In the genomic region with DNA sequence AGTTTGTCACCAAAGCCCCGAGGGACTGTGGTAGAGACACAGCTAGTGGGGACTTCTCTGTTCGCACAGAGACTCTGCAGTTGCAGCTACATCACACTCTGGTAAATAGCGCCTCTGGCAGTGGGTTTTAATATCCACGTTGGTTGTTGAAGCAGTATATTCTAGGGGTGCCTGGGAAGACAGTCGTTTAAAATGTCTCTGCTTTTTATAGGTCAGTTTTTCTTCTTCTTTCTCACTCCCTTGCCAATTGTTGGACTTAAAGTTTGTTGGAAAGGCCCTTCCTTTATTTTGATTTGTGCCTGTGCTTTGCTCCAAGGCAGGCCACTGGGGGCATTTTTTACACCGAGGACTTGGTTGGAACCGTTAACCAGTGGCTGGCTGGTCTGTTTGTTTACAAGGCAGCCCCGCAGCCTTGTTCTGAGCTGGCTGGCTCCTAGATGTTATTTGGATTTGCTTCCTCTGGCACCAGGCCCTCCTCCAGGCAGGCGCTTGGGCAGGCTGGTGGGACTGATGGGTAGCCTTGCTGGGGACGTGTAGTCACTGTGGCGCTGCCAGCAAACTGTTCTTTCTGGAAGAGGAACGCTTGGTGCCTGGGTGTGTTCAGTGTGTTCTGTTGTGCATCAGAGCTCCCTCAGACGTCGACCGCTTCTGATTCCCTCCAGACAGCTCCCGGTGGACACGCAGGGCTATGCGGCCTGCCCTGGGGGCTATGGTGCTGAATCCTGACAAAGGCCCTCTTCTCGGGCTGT, we compare ENCODE assay signal across 1 cellular context.
TF ChIP-seq lines count a peak whose summit lies in the region.

No MANE protein-coding gene starts in this region.

TF ChIP-seq in GM23338, 12 proteins besides CTCF, POLR2A, EP300 and RAD21 (continued from another document):
- TF ChIP-seq ZNF462 (CRISPR knock-in tag; IDR thresholded peaks at IDR 0.05) (no peak), ETS1 (IDR thresholded peaks at IDR 0.05) (no peak), REST (IDR thresholded peaks at IDR 0.05; ENCODE audit: unreplicated experiment) (no peak), EZH2phosphoT487 (IDR thresholded peaks at IDR 0.05; ENCODE audit: unreplicated experiment) (no peak), EZH2 (IDR thresholded peaks at IDR 0.05; ENCODE audit: low read depth, unreplicated experiment) (no peak), STAT1 (IDR thresholded peaks at IDR 0.05; ENCODE audit: unreplicated experiment) (no peak)
